ENCODE assay signal across 8 cellular contexts in the genomic region with DNA sequence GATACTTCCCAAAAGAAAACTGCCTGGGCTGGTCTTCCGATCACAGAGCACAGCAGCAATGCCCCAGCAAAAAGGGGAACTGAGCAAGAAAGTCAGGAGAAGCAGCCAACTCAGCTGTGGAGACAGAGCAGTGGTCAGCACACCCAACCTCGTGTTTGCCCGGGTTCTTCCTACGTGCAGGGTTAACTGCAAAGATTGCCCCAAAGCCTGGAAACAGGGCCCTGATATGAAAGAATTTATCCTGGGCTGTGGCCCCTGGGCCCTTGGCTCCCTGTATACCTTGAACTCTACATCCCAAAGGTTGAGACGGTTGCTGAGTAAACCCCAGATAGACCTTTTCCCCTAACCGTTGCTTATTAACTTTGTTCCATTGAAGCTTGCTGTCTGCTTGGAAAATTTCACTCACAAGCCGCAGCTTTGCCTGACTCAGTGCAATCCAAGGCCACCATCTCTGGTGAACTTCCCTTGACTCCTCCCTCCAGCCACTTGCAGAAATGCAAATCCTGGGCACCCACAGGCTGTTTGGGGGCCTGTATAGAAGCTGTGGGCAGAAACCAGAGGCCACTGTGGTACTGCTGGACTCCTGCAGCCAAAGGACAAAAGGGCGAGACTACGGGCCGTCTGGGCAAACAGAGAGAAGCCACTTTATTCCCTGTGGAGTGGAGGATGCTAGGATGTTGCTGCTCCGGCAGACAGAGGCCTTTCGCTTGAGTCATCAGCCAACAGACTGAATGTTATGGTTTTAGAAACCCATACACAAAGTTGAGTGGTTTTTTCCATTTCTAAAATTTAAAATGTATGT. TPM values are rescaled to one million over a fixed set of nuclear protein-coding genes. Genes with fewer than 3 reads are reported as not detected.
A peak's percentile ranks its signal among the peaks of the same experiment; 100 is the strongest.
DNase-seq lines count a peak whose midpoint lies in the region; ATAC-seq and TF ChIP-seq lines count a peak whose summit lies in the region.

No MANE protein-coding gene starts in this region.

- H3K36me3 ChIP-seq in right atrium auricular region = no peaks in the 10 kb centered on the region

- peak overlapping the region; percentile 32 to 41 for H3K27ac ChIP-seq in right atrium auricular region

- H3K4me3 ChIP-seq in right atrium auricular region = no peak overlapping the region

- no peaks in the 10 kb centered on the region for H3K9me3 ChIP-seq in right atrium auricular region

- in situ Hi-C loops in ACHN (cut with HindIII; ENCODE audit: low pct_ligation_motif_present, low pct_unique_long_range_greater_than_20kb, low sequenced_read_pairs) = no loop called here

- TF ChIP-seq CTCF in right atrium auricular region (IDR thresholded peaks at IDR 0.05) = no peak
- no peak for TF ChIP-seq CTCF in GM10248 (IDR thresholded peaks at IDR 0.05; ENCODE audit: control extremely low read depth, extremely low read depth, low read depth, missing control alignments)

- H3K9me3 Mint-ChIP-seq in stimulated activated naive CD8-positive, alpha-beta T cell treated with anti-CD3 and anti-CD28 coated beads, Interleukin-15, Interleukin-2, amounts not matched to agents 100 ng/mL and 50 ng/mL, for 24 hours = no peaks in the 10 kb centered on the region

- no peaks in the 10 kb centered on the region for H3K36me3 Mint-ChIP-seq in stimulated activated naive CD8-positive, alpha-beta T cell treated with anti-CD3 and anti-CD28 coated beads, Interleukin-15, Interleukin-2, amounts not matched to agents 100 ng/mL and 50 ng/mL, for 24 hours (ENCODE audit: low read depth)

- no peaks in the 10 kb centered on the region for H3K27me3 ChIP-seq in right atrium auricular region

- H3K27ac Mint-ChIP-seq in stimulated activated naive CD8-positive, alpha-beta T cell treated with anti-CD3 and anti-CD28 coated beads, Interleukin-15, Interleukin-2, amounts not matched to agents 100 ng/mL and 50 ng/mL, for 24 hours = peak overlapping the region; percentile 79

- DNase-seq in ACHN = peak; percentile 93
- DNase-seq in UCSD-AML1 (lab: John Stamatoyannopoulos, UW; ENCODE audit: unreplicated experiment) = peak; percentile 61
- no peak for DNase-seq in right atrium auricular region (ENCODE audit: low spot score)
- no peak for DNase-seq in activated naive CD4-positive, alpha-beta T cell treated with Interleukin-2 at 50 U/mL for 16 hours
- no peak for DNase-seq in GM10248 (ENCODE audit: extremely low spot score)

- H3K4me1 Mint-ChIP-seq in stimulated activated naive CD8-positive, alpha-beta T cell treated with anti-CD3 and anti-CD28 coated beads, Interleukin-15, Interleukin-2, amounts not matched to agents 100 ng/mL and 50 ng/mL, for 24 hours (ENCODE audit: low read depth) = peaks cover 38% of the 10 kb centered on the region

- H3K4me1 ChIP-seq in right atrium auricular region = peaks cover 0 to 68% of the 10 kb centered on the region in 2 donors

- H3K4me3 Mint-ChIP-seq in stimulated activated naive CD8-positive, alpha-beta T cell treated with anti-CD3 and anti-CD28 coated beads, Interleukin-15, Interleukin-2, amounts not matched to agents 100 ng/mL and 50 ng/mL, for 24 hours = peak overlapping the region; percentile 39

- peak; percentile 70 for ATAC-seq in GM19328 (IDR thresholded peaks at IDR 0.05; ENCODE audit: unreplicated experiment)
- ATAC-seq in HG03280 (IDR thresholded peaks at IDR 0.05; ENCODE audit: unreplicated experiment) = peak; percentile 65

- H3K27me3 Mint-ChIP-seq in stimulated activated naive CD8-positive, alpha-beta T cell treated with anti-CD3 and anti-CD28 coated beads, Interleukin-15, Interleukin-2, amounts not matched to agents 100 ng/mL and 50 ng/mL, for 24 hours = peaks cover 4% of the 10 kb centered on the region

- POLR2A ChIA-PET in GM10248 (lab: Yijun Ruan, JAX) = no interaction called here

- CTCF ChIA-PET in GM10248 (lab: Yijun Ruan, JAX) = interaction anchor here (0.6 to 2.4 kb wide), 3 partner anchors 12 to 75 kb away, joined by 3 to 10 read pairs (median 4); no protein-coding TSS in a partner anchor

RNA-seq across cellular contexts. Expression of gene NRP2, which starts 18.2 kb away (rescaled TPM):
- total RNA-seq in right atrium auricular region = 10 to 100 TPM in 1 of 2 donors, 1 to 10 TPM in 1; 7.1 to 10.9 TPM

Comparison
In these comparisons a context has a peak if more than half of its experiments do, and no peak if none do; other contexts are left out.
1. DNase-seq: peak in ACHN (single experiment) and UCSD-AML1 (single experiment); none in right atrium auricular region (single experiment), activated naive CD4-positive, alpha-beta T cell treated with Interleukin-2 at 50 U/mL for 16 hours (single experiment) and GM10248 (single experiment).